2 cellular contexts compared by ENCODE assay signal in genomic region chr3:141460097-141460704, GRCh38.
A peak's percentile ranks its signal among the peaks of the same experiment; 100 is the strongest.
TF ChIP-seq lines count a peak whose summit lies in the region.

No MANE protein-coding gene starts in this region.

TF ChIP-seq in IMR-90, 13 proteins besides CTCF, POLR2A, EP300 and RAD21 (continued from another document):
- TF ChIP-seq RFX5 (IDR thresholded peaks at IDR 0.05; ENCODE audit: low read depth, low read length) = no peak
- peak; percentile 17; the same call in 1 of the 2 replicates for TF ChIP-seq BHLHE40 (IDR thresholded peaks at IDR 0.05; ENCODE audit: low read depth, low read length)

TF ChIP-seq in endothelial cell of umbilical vein, 7 proteins besides CTCF, POLR2A, EP300 and RAD21 (continued from another document):
- no peak for TF ChIP-seq MAX (IDR thresholded peaks at IDR 0.05; ENCODE audit: insufficient read depth, insufficient read length)
- no peak for TF ChIP-seq FOS (IDR thresholded peaks at IDR 0.05; ENCODE audit: borderline replicate concordance, insufficient read depth, low read length)
- no peak for TF ChIP-seq MYC (IDR thresholded peaks at IDR 0.05; ENCODE audit: low read depth, low read length)
- TF ChIP-seq POLR2AphosphoS5 (IDR thresholded peaks at IDR 0.05; ENCODE audit: insufficient read depth, low read depth, low read length) = no peak
